In genomic region chr9:34346873-34347799, GRCh38 we compare ENCODE assay signal across 1 cellular context.
TF ChIP-seq lines count a peak whose summit lies in the region.

No MANE protein-coding gene starts in this region.

TF ChIP-seq in HepG2, 621 proteins besides CTCF, POLR2A, EP300 and RAD21 (continued from another document and continues in another):
- TF ChIP-seq ZNF512B (CRISPR knock-in tag; IDR thresholded peaks at IDR 0.05; ENCODE audit: borderline replicate concordance) (0 out of 2 replicates have a peak, but pooled peaks have one; percentile 37), ARID5B (CRISPR knock-in tag; IDR thresholded peaks at IDR 0.05) (no peak), ZNF296 (CRISPR knock-in tag; conservative IDR thresholded peaks at IDR 0.05) (no peak), ARID4A (CRISPR knock-in tag; IDR thresholded peaks at IDR 0.05; ENCODE audit: borderline replicate concordance) (peak; percentile 4; the same call in 1 of the 2 replicates), HNF4A (CRISPR knock-in tag; IDR thresholded peaks at IDR 0.05) (peak; percentile 17), NFATC3 (CRISPR knock-in tag; IDR thresholded peaks at IDR 0.05) (no peak), GMEB2 (CRISPR knock-in tag; IDR thresholded peaks at IDR 0.05; ENCODE audit: low read depth) (no peak), ZNF207 (IDR thresholded peaks at IDR 0.05; ENCODE audit: borderline replicate concordance) (no peak), GLI4 (CRISPR knock-in tag; IDR thresholded peaks at IDR 0.05; ENCODE audit: borderline replicate concordance) (no peak), ZKSCAN5 (CRISPR knock-in tag; IDR thresholded peaks at IDR 0.05) (no peak), CHD4 (IDR thresholded peaks at IDR 0.05; ENCODE audit: borderline replicate concordance, low read length) (no peak), RFXAP (CRISPR knock-in tag; IDR thresholded peaks at IDR 0.05; ENCODE audit: borderline replicate concordance) (no peak), RFX3 (CRISPR knock-in tag; IDR thresholded peaks at IDR 0.05) (no peak), MTA3 (CRISPR knock-in tag; IDR thresholded peaks at IDR 0.05) (no peak), KDM6A (CRISPR knock-in tag; IDR thresholded peaks at IDR 0.05; ENCODE audit: low read depth) (no peak), SSRP1 (CRISPR knock-in tag; IDR thresholded peaks at IDR 0.05) (no peak), ZNF609 (CRISPR knock-in tag; IDR thresholded peaks at IDR 0.05; ENCODE audit: borderline replicate concordance) (no peak), ZFX (CRISPR knock-in tag; IDR thresholded peaks at IDR 0.05; ENCODE audit: low read depth) (peak; percentile 39), ZSCAN25 (CRISPR knock-in tag; IDR thresholded peaks at IDR 0.05) (no peak), ZNF773 (CRISPR knock-in tag; IDR thresholded peaks at IDR 0.05; ENCODE audit: borderline replicate concordance) (no peak), TRIM24 (CRISPR knock-in tag; IDR thresholded peaks at IDR 0.05) (no peak), TRAFD1 (CRISPR knock-in tag; IDR thresholded peaks at IDR 0.05; ENCODE audit: borderline replicate concordance) (no peak), ZNF788 (CRISPR knock-in tag; IDR thresholded peaks at IDR 0.05; ENCODE audit: borderline replicate concordance) (peak; percentile 30; the same call in 1 of the 2 replicates), ZNF703 (CRISPR knock-in tag; IDR thresholded peaks at IDR 0.05; ENCODE audit: borderline replicate concordance) (no peak), CBX1 (IDR thresholded peaks at IDR 0.05; ENCODE audit: low read depth) (no peak), ASH2L (IDR thresholded peaks at IDR 0.05; ENCODE audit: insufficient read length, low read depth, low read length) (peak; percentile 12), MEIS2 (CRISPR knock-in tag; IDR thresholded peaks at IDR 0.05) (no peak), ZNF737 (CRISPR knock-in tag; IDR thresholded peaks at IDR 0.05; ENCODE audit: borderline replicate concordance) (no peak), ZBED4 (CRISPR knock-in tag; IDR thresholded peaks at IDR 0.05; ENCODE audit: borderline replicate concordance) (0 out of 2 replicates have a peak, but pooled peaks have one; percentile 20), AGO2 (optimal IDR thresholded peaks at IDR 0.05; ENCODE audit: low read depth, low read length) (no peak), EED (CRISPR knock-in tag; IDR thresholded peaks at IDR 0.05) (no peak), DBP (CRISPR knock-in tag; IDR thresholded peaks at IDR 0.05; ENCODE audit: not compliant biosample characterization) (no peak), ZSCAN31 (CRISPR knock-in tag; IDR thresholded peaks at IDR 0.05; ENCODE audit: low read depth) (no peak)
